Comparison of ENCODE assay signal across 22 cellular contexts in the genomic region with DNA sequence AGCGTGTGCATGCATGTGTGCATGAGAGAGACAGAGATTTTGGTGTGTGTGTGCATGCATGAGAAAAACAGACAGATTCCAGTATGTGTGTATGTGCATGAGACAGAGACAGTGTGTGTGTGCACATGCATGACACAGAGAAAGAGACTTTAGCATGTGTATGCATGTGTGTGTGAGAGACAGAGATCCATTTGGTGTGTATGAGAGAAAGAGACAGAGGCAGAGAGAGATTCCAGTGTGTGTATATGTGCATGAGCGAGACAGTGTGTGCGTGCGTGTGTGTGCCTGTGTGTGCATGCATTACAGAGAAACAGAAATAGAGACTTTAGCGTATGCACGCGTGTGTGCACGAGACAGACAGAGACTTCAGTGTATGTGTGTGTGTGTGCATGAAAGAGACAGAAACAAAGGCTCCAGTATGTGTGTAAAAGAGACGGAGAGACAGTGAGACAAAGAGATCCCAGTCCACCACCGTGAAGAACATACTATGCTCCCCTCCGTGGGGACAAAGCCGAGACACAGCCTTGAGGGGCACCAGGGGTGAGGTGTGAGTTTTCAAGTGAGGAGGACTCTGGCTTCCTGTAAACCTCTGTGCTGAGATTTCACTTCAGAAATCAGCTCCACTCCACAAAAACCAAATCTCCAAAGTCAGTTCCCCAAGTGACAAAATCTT.
DNase-seq lines count a peak whose midpoint lies in the region; ATAC-seq and TF ChIP-seq lines count a peak whose summit lies in the region.
"Had no signal": no experiment of that assay in that cellular context is flagged by ENCODE, and none has a peak within 500 bp of the region (broad histone marks: within the 10 kb centered on the region; RNA-seq: fewer than 3 reads in every experiment).

No MANE protein-coding gene starts in this region.

- H3K27ac ChIP-seq in layer of hippocampus (ENCODE audit: low read depth, low read length) (peak overlapping the region; percentile 5), upper lobe of right lung (no peak overlapping the region), psoas muscle (no peak overlapping the region)
- H3K27ac ChIP-seq: 22Rv1; BLaER1 treated with 17β-estradiol and CSF1 and Interleukin-3, amounts not matched to agents 10 nM and 100 nM; GM23248; HL-60 had no signal

- no peak overlapping the region for H3K4me3 ChIP-seq in upper lobe of right lung
- no peak overlapping the region for H3K4me3 ChIP-seq in psoas muscle
- H3K4me3 ChIP-seq: BLaER1 treated with 17β-estradiol and CSF1 and Interleukin-3, amounts not matched to agents 10 nM and 100 nM; GM23248; HAP-1 had no signal

- H3K9me3 Mint-ChIP-seq in activated naive CD8-positive, alpha-beta T cell treated with anti-CD3 and anti-CD28 coated beads, Interleukin-2, amount 10 ng/mL, durations not matched to agents 7 days and 5 days = no peaks in the 10 kb centered on the region
- no peaks in the 10 kb centered on the region for H3K9me3 Mint-ChIP-seq in activated naive CD8-positive, alpha-beta T cell treated with anti-CD3 and anti-CD28 coated beads for 36 hours

- 76 to 86% (median 84%) methylated on average over 12 of the region's 12 CpGs for WGBS in psoas muscle, 3 donors

- H3K27ac Mint-ChIP-seq in activated naive CD8-positive, alpha-beta T cell treated with anti-CD3 and anti-CD28 coated beads, Interleukin-2, amount 10 ng/mL, durations not matched to agents 7 days and 5 days = no peak overlapping the region
- no peak overlapping the region for H3K27ac Mint-ChIP-seq in activated naive CD8-positive, alpha-beta T cell treated with anti-CD3 and anti-CD28 coated beads for 36 hours
- H3K27ac Mint-ChIP-seq: CD4-positive, alpha-beta memory T cell had no signal

- H3K4me1 Mint-ChIP-seq in activated naive CD8-positive, alpha-beta T cell treated with anti-CD3 and anti-CD28 coated beads, Interleukin-2, amount 10 ng/mL, durations not matched to agents 7 days and 5 days = no peaks in the 10 kb centered on the region
- H3K4me1 Mint-ChIP-seq in activated naive CD8-positive, alpha-beta T cell treated with anti-CD3 and anti-CD28 coated beads for 36 hours = no peaks in the 10 kb centered on the region
- H3K4me1 Mint-ChIP-seq: CD4-positive, alpha-beta memory T cell had no signal

- no peak overlapping the region for H3K4me3 Mint-ChIP-seq in activated naive CD8-positive, alpha-beta T cell treated with anti-CD3 and anti-CD28 coated beads, Interleukin-2, amount 10 ng/mL, durations not matched to agents 7 days and 5 days
- H3K4me3 Mint-ChIP-seq in activated naive CD8-positive, alpha-beta T cell treated with anti-CD3 and anti-CD28 coated beads for 36 hours = no peak overlapping the region
- H3K4me3 Mint-ChIP-seq: CD4-positive, alpha-beta memory T cell had no signal

- peaks cover 6% of the 10 kb centered on the region for H3K27me3 Mint-ChIP-seq in activated naive CD8-positive, alpha-beta T cell treated with anti-CD3 and anti-CD28 coated beads, Interleukin-2, amount 10 ng/mL, durations not matched to agents 7 days and 5 days
- H3K27me3 Mint-ChIP-seq in activated naive CD8-positive, alpha-beta T cell treated with anti-CD3 and anti-CD28 coated beads for 36 hours = no peaks in the 10 kb centered on the region

- no peaks in the 10 kb centered on the region for H3K36me3 Mint-ChIP-seq in activated naive CD8-positive, alpha-beta T cell treated with anti-CD3 and anti-CD28 coated beads, Interleukin-2, amount 10 ng/mL, durations not matched to agents 7 days and 5 days
- H3K36me3 Mint-ChIP-seq in activated naive CD8-positive, alpha-beta T cell treated with anti-CD3 and anti-CD28 coated beads for 36 hours = no peaks in the 10 kb centered on the region
- H3K36me3 Mint-ChIP-seq: CD4-positive, alpha-beta memory T cell had no signal

- intact Hi-C loops in posterior vena cava (cut with DNase I) = no loop called here
- intact Hi-C loops in upper lobe of right lung (cut with DNase I) = no loop called here
- intact Hi-C loops in psoas muscle (cut with DNase I) = no loop called here

- ATAC-seq in activated naive CD8-positive, alpha-beta T cell treated with anti-CD3 and anti-CD28 coated beads, Interleukin-2, amount 10 ng/mL, durations not matched to agents 7 days and 5 days (ENCODE audit: low read depth) = no peak
- ATAC-seq in upper lobe of right lung (peak; percentile 5), HG03045 (IDR thresholded peaks at IDR 0.05; ENCODE audit: unreplicated experiment) (no peak), psoas muscle (no peak)

- DNase-seq in activated naive CD8-positive, alpha-beta T cell treated with anti-CD3 and anti-CD28 coated beads, Interleukin-2, amount 10 ng/mL, durations not matched to agents 7 days and 5 days = peak; percentile 6
- DNase-seq in activated naive CD8-positive, alpha-beta T cell treated with anti-CD3 and anti-CD28 coated beads for 36 hours = no peak
- DNase-seq in posterior vena cava (ENCODE audit: low spot score) (peak; percentile 34), upper lobe of right lung (peak; percentile 30), psoas muscle (no peak)
- DNase-seq in stimulated activated CD4-positive, alpha-beta T cell treated with anti-CD3 and anti-CD28 coated beads, Interleukin-1b, Interleukin-23, amount 100 ng/mL, for 48 hours = no peak
- DNase-seq: CD4-positive, alpha-beta memory T cell; DMS 273 treated with DMSO at 0.1 percent for 48 hours; DMS79 treated with DMSO at 0.1 percent for 48 hours; KBM-7; NCI-H1092 treated with DMSO at 0.1 percent for 48 hours; NCI-H2029 treated with DMSO at 0.1 percent for 48 hours; NCI-H226; SIG-M5 had no signal

- no peak for TF ChIP-seq CTCF in upper lobe of right lung (IDR thresholded peaks at IDR 0.05)
- no peak for TF ChIP-seq CTCF in psoas muscle (IDR thresholded peaks at IDR 0.05)

- H3K4me1 ChIP-seq in upper lobe of right lung = no peaks in the 10 kb centered on the region
- H3K4me1 ChIP-seq in psoas muscle = no peaks in the 10 kb centered on the region
- H3K4me1 ChIP-seq: BLaER1 treated with 17β-estradiol and CSF1 and Interleukin-3, amounts not matched to agents 10 nM and 100 nM; Caco-2; HAP-1 had no signal

- H3K27me3 ChIP-seq in layer of hippocampus (ENCODE audit: control insufficient read depth, insufficient read depth, low read length) (no peaks in the 10 kb centered on the region), upper lobe of right lung (no peaks in the 10 kb centered on the region), psoas muscle (ENCODE audit: insufficient read depth in 3 of 3, low read length in 2 of 3) (peaks cover 0 to 6% (median 3%) of the 10 kb centered on the region in 3 donors)
- H3K27me3 ChIP-seq: BLaER1 treated with 17β-estradiol and CSF1 and Interleukin-3, amounts not matched to agents 10 nM and 100 nM had no signal

- POLR2A ChIA-PET in activated naive CD8-positive, alpha-beta T cell treated with anti-CD3 and anti-CD28 coated beads, Interleukin-2, amount 10 ng/mL, durations not matched to agents 7 days and 5 days (lab: Charles Lee) = no interaction called here

- H3K9me3 ChIP-seq in upper lobe of right lung = no peaks in the 10 kb centered on the region
- H3K9me3 ChIP-seq in psoas muscle = no peaks in the 10 kb centered on the region
- H3K9me3 ChIP-seq: Caco-2, HAP-1 had no signal

- H3K36me3 ChIP-seq in upper lobe of right lung (no peaks in the 10 kb centered on the region), psoas muscle (ENCODE audit: insufficient read depth in 1 of 2, low read depth in 1 of 2) (no peaks in the 10 kb centered on the region)
- H3K36me3 ChIP-seq: BLaER1 treated with 17β-estradiol and CSF1 and Interleukin-3, amounts not matched to agents 10 nM and 100 nM; HAP-1 had no signal

Comparison
In these comparisons a context has a peak if more than half of its experiments do, and no peak if none do; other contexts are left out.
1. DNase-seq: peak in activated naive CD8-positive, alpha-beta T cell treated with anti-CD3 and anti-CD28 coated beads, Interleukin-2, amount 10 ng/mL, durations not matched to agents 7 days and 5 days (single experiment), posterior vena cava (single experiment) and upper lobe of right lung (single experiment); none in activated naive CD8-positive, alpha-beta T cell treated with anti-CD3 and anti-CD28 coated beads for 36 hours (single experiment), stimulated activated CD4-positive, alpha-beta T cell treated with anti-CD3 and anti-CD28 coated beads, Interleukin-1b, Interleukin-23, amount 100 ng/mL, for 48 hours (single experiment) and psoas muscle (0 of 2).